In the genomic region with DNA sequence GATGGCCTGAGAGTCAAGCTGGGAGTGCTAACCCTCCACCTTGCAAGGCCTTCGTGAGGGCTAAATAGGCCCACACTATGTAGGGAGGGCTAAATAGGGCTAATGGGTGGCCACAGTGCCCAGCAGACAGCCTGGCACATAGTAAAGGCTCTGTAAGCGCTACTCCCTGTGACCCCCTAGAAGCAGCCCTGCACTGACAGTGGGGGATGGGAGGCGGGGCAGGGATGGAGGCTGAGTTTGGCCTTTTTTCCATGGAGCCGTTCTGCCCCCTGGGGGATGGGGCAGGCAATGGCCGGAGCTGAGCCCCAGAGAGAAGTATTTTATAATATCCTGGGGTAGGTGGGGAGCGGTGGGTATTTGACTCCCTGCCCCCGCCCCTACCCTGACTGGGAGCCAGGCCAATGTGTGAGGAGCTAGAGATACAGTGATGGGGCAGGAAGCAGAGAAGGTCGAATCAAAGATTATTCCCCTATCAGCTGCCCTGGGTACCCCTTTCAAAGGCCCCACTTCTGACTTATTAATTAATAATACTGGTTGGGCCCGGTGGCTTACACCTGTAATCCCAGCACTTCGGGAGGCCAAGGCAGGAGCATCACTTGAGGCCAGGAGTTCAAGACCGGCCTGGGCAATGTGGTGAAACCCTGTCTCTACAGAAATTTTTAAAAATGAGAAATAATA, we compare ENCODE assay signal across 9 cellular contexts. TPM values are rescaled to one million over a fixed set of nuclear protein-coding genes. Genes with fewer than 3 reads are reported as not detected.
DNase-seq lines count a peak whose midpoint lies in the region; ATAC-seq and TF ChIP-seq lines count a peak whose summit lies in the region.
"Had no signal": no experiment of that assay in that cellular context is flagged by ENCODE, and none has a peak within 500 bp of the region (broad histone marks: within the 10 kb centered on the region; RNA-seq: fewer than 3 reads in every experiment).

No MANE protein-coding gene starts in this region.

- peak; percentile 85 for ATAC-seq in Panc1
- ATAC-seq in left lobe of liver: peak; percentile 72
- no peak for ATAC-seq in HG03571 (IDR thresholded peaks at IDR 0.05; ENCODE audit: unreplicated experiment)

- H3K4me1 ChIP-seq in Panc1 (ENCODE audit: control insufficient read depth, insufficient read depth, low read length): no peaks in the 10 kb centered on the region
- no peaks in the 10 kb centered on the region for H3K4me1 ChIP-seq in stomach

- TF ChIP-seq CTCF in GM20000 (IDR thresholded peaks at IDR 0.05; ENCODE audit: extremely low read depth, missing control alignments) (peak; percentile 43), Panc1 (IDR thresholded peaks at IDR 0.05) (peak; percentile 92), stomach (IDR thresholded peaks at IDR 0.05) (peak in 4 of 7 experiments; percentile 33 to 58 (median 54))

- no peak for TF ChIP-seq EP300 in stomach (IDR thresholded peaks at IDR 0.05)

- H3K36me3 ChIP-seq in Panc1 (ENCODE audit: control insufficient read depth, insufficient read depth, low read length) (no peaks in the 10 kb centered on the region), stomach (no peaks in the 10 kb centered on the region)

- in situ Hi-C loops in Panc1 (cut with HindIII; ENCODE audit: low pct_unique_long_range_greater_than_20kb, low sequenced_read_pairs): no loop called here

- no peak for TF ChIP-seq POLR2A in stomach (IDR thresholded peaks at IDR 0.05)

- 28 to 44% (median 38%) methylated on average over 9 to 11 of the region's 11 CpGs for WGBS in stomach, 5 donors

- peak; percentile 43 for DNase-seq in Ammon's horn (ENCODE audit: low spot score)
- DNase-seq in GM20000 (ENCODE audit: low spot score): peak; percentile 69
- no peak for DNase-seq in Panc1 (ENCODE audit: low read depth, low spot score)
- DNase-seq in cerebellar cortex (ENCODE audit: low spot score): peak; percentile 29
- no peak for DNase-seq in left lobe of liver (ENCODE audit: low spot score)
- DNase-seq in stomach: no peak
- no peak for DNase-seq in occipital lobe (lab: John Stamatoyannopoulos, UW)

- POLR2A ChIA-PET in Panc1 (lab: Charles Lee): no interaction called here

- no TSS peak for BruUV-seq in Panc1 (replicated peaks; lab: Mats Ljungman, UMichigan)

- H3K27me3 ChIP-seq in Panc1 (ENCODE audit: control insufficient read depth, insufficient read depth, low read length) (no peaks in the 10 kb centered on the region), stomach (peaks cover 0 to 42% (median 0%) of the 10 kb centered on the region in 3 donors)

- no peak overlapping the region for H3K27ac ChIP-seq in Panc1 (ENCODE audit: low read length)
- no peak overlapping the region for H3K27ac ChIP-seq in stomach

- intact Hi-C loops in Panc1 (cut with micrococcal nuclease; ENCODE audit: unreplicated experiment) (loop anchor here (5.0 kb wide), 1 partner anchor 258 kb away; no protein-coding TSS in a partner anchor), stomach (cut with DNase I; ENCODE audit: low total_unique reads) (no loop called here)

- H3K4me3 ChIP-seq in Panc1 (ENCODE audit: low read depth in 2 of 2, low read length in 2 of 2): no peak overlapping the region
- no peak overlapping the region for H3K4me3 ChIP-seq in stomach

- H3K9me3 ChIP-seq in Panc1 (ENCODE audit: control insufficient read depth, insufficient read depth, low read depth, low read length) (no peaks in the 10 kb centered on the region; the same call in 1 of the 2 replicates), stomach (peaks cover 0 to 11% (median 2%) of the 10 kb centered on the region in 4 donors)

- CTCF ChIA-PET in Panc1 (lab: Charles Lee): interaction anchor here (0.7 to 1.3 kb wide), 4 partner anchors 226 to 777 kb away, joined by 3 to 7 read pairs (median 4); no protein-coding TSS in a partner anchor

RNA-seq across cellular contexts. Expression of a gene that starts 42.3 kb away (rescaled TPM):
- total RNA-seq in Panc1 (2021; ENCODE audit: unreplicated experiment) (not detected), left lobe of liver (not detected), stomach (not detected), occipital lobe (not detected)
- not detected for polyA plus RNA-seq in Panc1 (2012; ENCODE audit: insufficient read length)
- polyA plus RNA-seq in stomach: not detected
- total RNA-seq: lower leg skin had no signal

Comparison
In these comparisons a context has a peak if more than half of its experiments do, and no peak if none do; other contexts are left out.
1. DNase-seq: peak in Ammon's horn (single experiment), GM20000 (single experiment) and cerebellar cortex (single experiment); none in Panc1 (single experiment), left lobe of liver (single experiment), stomach (single experiment) and occipital lobe (single experiment).
2. Peak in every context shown above with its lines, with median percentiles within 50 percentile points of each other: CTCF ChIP-seq.